26 cellular contexts compared by ENCODE assay signal in the genomic region with DNA sequence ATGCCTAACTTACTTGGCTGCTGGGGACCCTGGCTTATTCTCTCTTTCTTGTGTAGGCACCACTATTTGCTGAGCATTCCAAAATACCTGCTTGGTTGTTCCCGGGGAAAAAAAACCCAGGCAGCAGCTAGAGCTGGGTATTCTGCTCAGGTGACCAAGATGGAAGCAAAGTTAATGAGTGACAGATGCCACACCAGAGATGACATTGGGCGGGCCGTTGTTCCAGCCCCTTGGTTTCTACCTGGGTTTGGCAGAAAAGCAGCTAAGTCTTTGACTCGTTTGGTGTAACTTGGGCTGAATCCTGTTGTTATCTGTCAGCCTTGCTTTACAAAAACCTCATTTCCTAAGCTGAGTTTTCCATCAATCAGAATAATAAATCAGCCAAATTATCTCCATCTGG.
"Had no signal": no experiment of that assay in that cellular context is flagged by ENCODE, and none has a peak within 500 bp of the region (broad histone marks: within the 10 kb centered on the region; RNA-seq: fewer than 3 reads in every experiment).

No MANE protein-coding gene starts in this region.

- H3K4me3 ChIP-seq: ovary, stomach, thyroid gland, upper lobe of right lung had no signal

- H3K27me3 ChIP-seq: ovary, stomach, thyroid gland, upper lobe of right lung had no signal

- DNase-seq: activated CD4-positive, alpha-beta memory T cell treated with anti-CD3 and anti-CD28 coated beads, Interleukin-2, amount 10 ng/mL, durations not matched to agents 7 days and 5 days; activated CD4-positive, alpha-beta T cell treated with anti-CD3 and anti-CD28 coated beads, Interleukin-2, amount 10 ng/mL, durations not matched to agents 7 days and 5 days; activated CD4-positive, CD25-positive, alpha-beta regulatory T cell treated with anti-CD3 and anti-CD28 coated beads, Interleukin-2, amount 50 U/mL, for 72 hours; activated CD8-positive, alpha-beta memory T cell treated with anti-CD3 and anti-CD28 coated beads, Interleukin-2, amount 50 U/mL, for 48 hours; activated gamma-delta T cell; activated naive CD4-positive, alpha-beta T cell treated with anti-CD3 and anti-CD28 coated beads, Interleukin-2, amount 50 U/mL, for 16 hours; activated naive CD8-positive, alpha-beta T cell treated with anti-CD3 and anti-CD28 coated beads, Interleukin-2, amount 50 U/mL, for 24 hours; activated T-cell treated with anti-CD3 and anti-CD28 coated beads, Interleukin-2, amount 50 U/mL, for 24 hours; amygdala; caudate nucleus; endodermal cell; foreskin fibroblast; head of caudate nucleus; hypothalamus; immature natural killer cell; left ventricle myocardium superior; naive B cell; ovary; retina; stimulated activated CD4-positive, alpha-beta T cell treated with anti-CD3 and anti-CD28 coated beads, Interleukin-15, amount 100 ng/mL, for 24 hours; stimulated activated CD4-positive, alpha-beta T cell treated with anti-CD3 and anti-CD28 coated beads, Interleukin-2, amount 100 ng/mL, for 24 hours; stimulated activated naive B cell treated with anti-CD40 and anti-IgM and Interleukin-4, amounts not matched to agents 10 μg/mL and 1 μg/mL and 100 μg/mL, for 72 hours; stomach; T-helper 2 cell; thyroid gland; upper lobe of right lung had no signal

- H3K36me3 ChIP-seq: ovary, stomach, thyroid gland, upper lobe of right lung had no signal
